In the genomic region with DNA sequence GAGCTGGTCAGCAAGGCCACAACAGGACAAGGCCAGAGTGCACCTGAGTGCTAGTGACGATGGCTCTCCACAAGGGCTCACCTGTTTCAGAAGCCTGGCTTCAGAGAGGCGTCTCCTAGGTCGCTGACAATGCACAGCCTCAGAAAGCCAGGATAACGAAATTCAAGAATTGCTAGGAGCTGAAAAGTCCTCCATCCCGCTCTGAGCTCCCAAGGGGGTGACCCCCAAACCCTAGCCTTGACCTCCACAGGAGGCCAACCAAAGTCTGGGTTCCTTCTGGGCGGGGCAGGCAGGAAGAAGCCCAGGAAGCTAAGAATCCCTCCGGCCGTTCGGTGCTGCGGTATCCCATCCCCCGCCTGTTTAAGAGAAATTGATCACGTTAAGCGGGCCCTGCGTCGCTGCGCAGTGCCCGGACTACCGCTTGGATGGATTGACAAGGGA, we compare ENCODE assay signal across 9 cellular contexts. TPM values are rescaled to one million over a fixed set of nuclear protein-coding genes. Genes with fewer than 3 reads are reported as not detected.
DNase-seq lines count a peak whose midpoint lies in the region; ATAC-seq and TF ChIP-seq lines count a peak whose summit lies in the region.
"Had no signal": no experiment of that assay in that cellular context is flagged by ENCODE, and none has a peak within 500 bp of the region (broad histone marks: within the 10 kb centered on the region; RNA-seq: fewer than 3 reads in every experiment).

No MANE protein-coding gene starts in this region.

- peak overlapping the region; percentile 69 for H3K4me3 ChIP-seq in AG10803 (ENCODE audit: low read length)

- H3K4me1 Mint-ChIP-seq in IgD-negative memory B cell = peaks cover 20 to 37% (median 25%) of the 10 kb centered on the region in 3 donors
- peaks cover 38 to 53% of the 10 kb centered on the region in 2 donors for H3K4me1 Mint-ChIP-seq in effector memory CD8-positive, alpha-beta T cell (ENCODE audit: low read depth in 2 of 2)
- H3K4me1 Mint-ChIP-seq in natural killer cell = peaks cover 44 to 53% of the 10 kb centered on the region in 2 donors

- TF ChIP-seq CTCF in AG10803 (conservative IDR thresholded peaks at IDR 0.05; ENCODE audit: low read length) (no peak), natural killer cell (IDR thresholded peaks at IDR 0.05) (no peak)

- H3K27ac Mint-ChIP-seq in IgD-negative memory B cell (peak overlapping the region in 2 of 3 donors; percentile 27 to 57), natural killer cell (peak overlapping the region in 1 of 2 donors; percentile 71)
- peak overlapping the region; percentile 72 to 94 for H3K27ac Mint-ChIP-seq in effector memory CD8-positive, alpha-beta T cell

- no peak for DNase-seq in AG10803 (ENCODE audit: low read depth)
- DNase-seq in effector memory CD8-positive, alpha-beta T cell = no peak
- DNase-seq in natural killer cell = no peak
- DNase-seq in iPS-NIHi11 (ENCODE audit: low spot score) = no peak
- no peak for DNase-seq in inferior parietal cortex (ENCODE audit: extremely low spot score)
- DNase-seq: NCI-H1105 treated with DMSO at 0.1 percent for 48 hours had no signal

- H3K36me3 Mint-ChIP-seq in IgD-negative memory B cell = no peaks in the 10 kb centered on the region
- H3K36me3 Mint-ChIP-seq in effector memory CD8-positive, alpha-beta T cell (ENCODE audit: insufficient read depth) = peaks cover 30% of the 10 kb centered on the region
- H3K36me3 Mint-ChIP-seq in natural killer cell = no peaks in the 10 kb centered on the region

- peaks cover 0 to 4% (median 0%) of the 10 kb centered on the region in 3 donors for H3K9me3 Mint-ChIP-seq in IgD-negative memory B cell
- H3K9me3 Mint-ChIP-seq in effector memory CD8-positive, alpha-beta T cell = no peaks in the 10 kb centered on the region
- no peaks in the 10 kb centered on the region for H3K9me3 Mint-ChIP-seq in natural killer cell

- H3K27me3 Mint-ChIP-seq in IgD-negative memory B cell (peaks cover 65% of the 10 kb centered on the region), natural killer cell (ENCODE audit: low read depth in 2 of 2) (peaks cover 39 to 47% of the 10 kb centered on the region in 2 donors)
- H3K27me3 Mint-ChIP-seq in effector memory CD8-positive, alpha-beta T cell = peaks cover 40 to 63% of the 10 kb centered on the region in 2 donors

- intact Hi-C loops in natural killer cell (cut with micrococcal nuclease) = loop anchor here (5.0 kb wide), 1 partner anchor 541 kb away; the partner anchor contains the start of gene TTC32

- ATAC-seq in effector memory CD8-positive, alpha-beta T cell (replicated peaks) = no peak
- ATAC-seq in natural killer cell = no peak
- no peak for ATAC-seq in HG02642 (IDR thresholded peaks at IDR 0.05; ENCODE audit: poor library complexity, unreplicated experiment)
- ATAC-seq in HG02938 (IDR thresholded peaks at IDR 0.05; ENCODE audit: unreplicated experiment) = no peak

- peak overlapping the region; percentile 88 to 96 (median 95) for H3K4me3 Mint-ChIP-seq in IgD-negative memory B cell
- peak overlapping the region; percentile 88 to 89 for H3K4me3 Mint-ChIP-seq in effector memory CD8-positive, alpha-beta T cell
- peak overlapping the region; percentile 98 for H3K4me3 Mint-ChIP-seq in natural killer cell

RNA-seq across cellular contexts. Expression of gene OSR1, which starts 2.5 kb away (rescaled TPM):
- not detected for polyA plus RNA-seq in IgD-negative memory B cell
- not detected for total RNA-seq in natural killer cell
